Comparison of ENCODE assay signal across 1 cellular context in genomic region chr1:175178056-175178455, GRCh38.
TF ChIP-seq lines count a peak whose summit lies in the region.

No MANE protein-coding gene starts in this region.

TF ChIP-seq in H1, 55 proteins besides CTCF, POLR2A, EP300 and RAD21:
- TF ChIP-seq CHD2 (IDR thresholded peaks at IDR 0.05; ENCODE audit: low read length) (no peak), YY1 (IDR thresholded peaks at IDR 0.05; ENCODE audit: low read depth, low read length) (no peak), E2F6 (IDR thresholded peaks at IDR 0.05) (no peak), JUN (IDR thresholded peaks at IDR 0.05; ENCODE audit: low read depth, low read length) (no peak), TEAD4 (IDR thresholded peaks at IDR 0.05; ENCODE audit: low read depth, low read length) (peak; percentile 46), BACH1 (IDR thresholded peaks at IDR 0.05; ENCODE audit: low read length) (peak; percentile 80)
TF ChIP-seq in H1: peak in this region for 2.
